In genomic region chr20:37890643-37891042, GRCh38 we compare ENCODE assay signal across 20 cellular contexts. TPM values are rescaled to one million over a fixed set of nuclear protein-coding genes. Genes with fewer than 3 reads are reported as not detected.
DNase-seq lines count a peak whose midpoint lies in the region; ATAC-seq and TF ChIP-seq lines count a peak whose summit lies in the region.
"Had no signal": no experiment of that assay in that cellular context is flagged by ENCODE, and none has a peak within 500 bp of the region (broad histone marks: within the 10 kb centered on the region; RNA-seq: fewer than 3 reads in every experiment).

No MANE protein-coding gene starts in this region.

- peak; percentile 14 for DNase-seq in NCI-H748 (lab: John Stamatoyannopoulos, UW; ENCODE audit: unreplicated experiment)
- DNase-seq in NCI-H748 treated with DMSO at 0.1 percent for 48 hours (lab: John Stamatoyannopoulos, UW): no peak
- DNase-seq in NCI-H1105 treated with DMSO at 0.1 percent for 48 hours (lab: John Stamatoyannopoulos, UW): peak; percentile 82
- DNase-seq in NCI-H524 (lab: John Stamatoyannopoulos, UW): peak; percentile 73 to 94
- peak; percentile 31 to 56 for DNase-seq in foreskin keratinocyte
- DNase-seq in NCI-H446 (lab: John Stamatoyannopoulos, UW): no peak
- DNase-seq in SKM-1 (lab: John Stamatoyannopoulos, UW; ENCODE audit: unreplicated experiment): no peak
- DNase-seq in uterus: no peak
- DNase-seq: BE2C; CD4-positive, CD25-positive, alpha-beta regulatory T cell; DMS53; IMR-90; NCI-H1694 treated with DMSO at 0.1 percent for 48 hours; NCI-H526; PC-3; SW 1271; T-helper 2 cell had no signal

- peak; percentile 76 for ATAC-seq in foreskin keratinocyte
- ATAC-seq: GM23338, HCT116, PC-3 had no signal

- no peaks in the 10 kb centered on the region for H3K4me1 ChIP-seq in foreskin keratinocyte
- no peaks in the 10 kb centered on the region for H3K4me1 ChIP-seq in uterus
- H3K4me1 ChIP-seq: Caco-2 had no signal

- peaks cover 34% of the 10 kb centered on the region for H3K27me3 ChIP-seq in foreskin keratinocyte
- no peaks in the 10 kb centered on the region for H3K27me3 ChIP-seq in uterus
- H3K27me3 ChIP-seq: BE2C had no signal

- H3K4me3 ChIP-seq in uterus: no peak overlapping the region
- H3K4me3 ChIP-seq: GM23338 had no signal

- no peaks in the 10 kb centered on the region for H3K9me3 ChIP-seq in uterus
- H3K9me3 ChIP-seq: BE2C, Caco-2 had no signal

- TF ChIP-seq CTCF in foreskin keratinocyte (conservative IDR thresholded peaks at IDR 0.05): no peak
- no peak for TF ChIP-seq CTCF in uterus (IDR thresholded peaks at IDR 0.05)

- intact Hi-C loops in uterus (cut with DNase I; ENCODE audit: low total_unique reads): no loop called here

- no peak overlapping the region for H3K27ac ChIP-seq in foreskin keratinocyte
- no peak overlapping the region for H3K27ac ChIP-seq in uterus

- no peak for TF ChIP-seq POLR2A in uterus (IDR thresholded peaks at IDR 0.05)

- no peaks in the 10 kb centered on the region for H3K36me3 ChIP-seq in uterus
- H3K36me3 ChIP-seq: BE2C had no signal

RNA-seq across cellular contexts. Expression of gene VSTM2L, which starts 12.3 kb away (rescaled TPM):
- total RNA-seq in foreskin keratinocyte (0.14 and 0.25 TPM in 2 replicates), uterus (1 to 10 TPM in 1 of 4 donors, under 1 TPM in 3; 0.29 to 5.7 (median 0.73) TPM)
- polyA plus RNA-seq in foreskin keratinocyte: 0.26 and 0.27 TPM in 2 replicates
- total RNA-seq: Caco-2; CD4-positive, CD25-positive, alpha-beta regulatory T cell had no signal
- polyA plus RNA-seq: CD4-positive, CD25-positive, alpha-beta regulatory T cell had no signal

Comparison
In these comparisons a context has a peak if more than half of its experiments do, and no peak if none do; other contexts are left out.
1. DNase-seq: peak in NCI-H748 (single experiment), NCI-H1105 treated with DMSO at 0.1 percent for 48 hours (single experiment), NCI-H524 (2 of 2) and foreskin keratinocyte (2 of 2); none in NCI-H748 treated with DMSO at 0.1 percent for 48 hours (single experiment), NCI-H446 (0 of 2), SKM-1 (single experiment) and uterus (0 of 2).